Comparison of ENCODE assay signal across 9 cellular contexts in the genomic region with DNA sequence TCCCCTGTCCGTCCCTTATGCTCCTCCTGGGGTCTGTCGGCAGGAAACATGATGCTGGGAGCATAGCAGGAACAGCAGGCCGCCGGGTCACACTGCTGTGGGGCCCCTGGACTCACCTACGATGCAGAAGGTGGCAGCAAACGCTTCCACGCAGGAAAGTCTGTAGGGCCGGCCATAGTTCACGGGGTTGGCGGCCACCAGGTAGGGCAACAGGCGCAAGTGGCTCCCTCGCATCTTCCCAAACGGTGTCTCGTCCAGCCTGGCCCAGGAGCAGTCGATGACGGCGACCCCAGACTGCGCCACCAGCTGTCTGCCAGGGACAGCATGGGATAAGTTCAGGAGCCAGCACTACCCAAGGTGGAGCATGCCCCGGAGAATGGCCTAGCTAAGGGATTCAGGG. TPM values are rescaled to one million over a fixed set of nuclear protein-coding genes. Genes with fewer than 3 reads are reported as not detected.
DNase-seq lines count a peak whose midpoint lies in the region; ATAC-seq and TF ChIP-seq lines count a peak whose summit lies in the region.
"Had no signal": no experiment of that assay in that cellular context is flagged by ENCODE, and none has a peak within 500 bp of the region (broad histone marks: within the 10 kb centered on the region; RNA-seq: fewer than 3 reads in every experiment).

No MANE protein-coding gene starts in this region.

- peaks cover 6% of the 10 kb centered on the region for H3K4me1 Mint-ChIP-seq in GM23338
- H3K4me1 Mint-ChIP-seq in glutamatergic neuron (ENCODE audit: low read depth, unreplicated experiment) = peaks cover 7% of the 10 kb centered on the region

- no peak overlapping the region for H2AFZ ChIP-seq in GM23338

- ATAC-seq in GM23338 = no peak

- peak overlapping the region; percentile 91 for H3K9ac ChIP-seq in skeletal muscle satellite cell (ENCODE audit: low read depth, low read length)

- H3K9me3 Mint-ChIP-seq in GM23338 (peaks cover 3% of the 10 kb centered on the region), glutamatergic neuron (ENCODE audit: unreplicated experiment) (peaks cover 30% of the 10 kb centered on the region)

- H3K9me3 ChIP-seq in WERI-Rb-1 (ENCODE audit: severe bottlenecking) (no peaks in the 10 kb centered on the region), skeletal muscle satellite cell (replicated peaks; ENCODE audit: low read length) (no peaks in the 10 kb centered on the region)

- DNase-seq in GM23338 (ENCODE audit: low spot score) (no peak), WERI-Rb-1 (no peak), glutamatergic neuron (no peak), EL (no peak), dermis blood vessel endothelial cell (no peak), NOMO-1 treated with dmso at 0.1 percent for 144 hours (lab: John Stamatoyannopoulos, UW; ENCODE audit: unreplicated experiment) (no peak)
- no peak for DNase-seq in activated CD4-positive, CD25-positive, alpha-beta regulatory T cell (lab: John Stamatoyannopoulos, UW)
- DNase-seq: NCI-H524 treated with DMSO at 0.1 percent for 48 hours had no signal

- TF ChIP-seq CTCF in GM23338 (conservative IDR thresholded peaks at IDR 0.05; ENCODE audit: low read depth in 2 of 2) = no peak
- TF ChIP-seq CTCF in WERI-Rb-1 (IDR thresholded peaks at IDR 0.05; ENCODE audit: low read depth, low read length) = no peak
- no peak for TF ChIP-seq CTCF in glutamatergic neuron (IDR thresholded peaks at IDR 0.05; ENCODE audit: partially characterized antibody, unreplicated experiment)

- H3K36me3 ChIP-seq in GM23338 (ENCODE audit: insufficient read depth) (no peaks in the 10 kb centered on the region; the same call in 1 of the 2 replicates), WERI-Rb-1 (peaks cover 24% of the 10 kb centered on the region), skeletal muscle satellite cell (ENCODE audit: insufficient read depth, low read length) (peaks cover 14% of the 10 kb centered on the region)

- H3K27me3 ChIP-seq in GM23338 (ENCODE audit: insufficient read depth) (no peaks in the 10 kb centered on the region), WERI-Rb-1 (ENCODE audit: insufficient read depth, low read depth, severe bottlenecking) (no peaks in the 10 kb centered on the region), skeletal muscle satellite cell (ENCODE audit: control insufficient read depth, insufficient read depth, low read length) (no peaks in the 10 kb centered on the region)

- H3K4me3 Mint-ChIP-seq in GM23338 (peak overlapping the region; percentile 81), glutamatergic neuron (ENCODE audit: unreplicated experiment) (peak overlapping the region; percentile 83)

- no peak overlapping the region for H3K27ac Mint-ChIP-seq in GM23338
- no peak overlapping the region for H3K27ac Mint-ChIP-seq in glutamatergic neuron (ENCODE audit: unreplicated experiment)

- H4K20me1 ChIP-seq in GM23338 (replicated peaks; ENCODE audit: insufficient read depth) = peaks cover 4% of the 10 kb centered on the region; the same call in 1 of the 2 replicates

- H3K4me2 ChIP-seq in GM23338 (peak overlapping the region; percentile 94), skeletal muscle satellite cell (ENCODE audit: low read length) (peak overlapping the region; percentile 84)

- peaks cover 28% of the 10 kb centered on the region for H3K27me3 Mint-ChIP-seq in GM23338 (ENCODE audit: insufficient read depth, low read depth, poor library complexity)
- H3K27me3 Mint-ChIP-seq in glutamatergic neuron (ENCODE audit: unreplicated experiment) = peaks cover 18% of the 10 kb centered on the region

- H3K4me3 ChIP-seq in GM23338 (peak overlapping the region; percentile 93), WERI-Rb-1 (ENCODE audit: low read depth, low read length) (peak overlapping the region; percentile 92), skeletal muscle satellite cell (ENCODE audit: low read length) (peak overlapping the region; percentile 90)

- H3K79me2 ChIP-seq in GM23338 (replicated peaks; ENCODE audit: insufficient read depth) = peaks cover 30% of the 10 kb centered on the region

- H3K36me3 Mint-ChIP-seq in GM23338 (ENCODE audit: low read depth) (peaks cover 4% of the 10 kb centered on the region; the same call in 2 of the 3 replicates), glutamatergic neuron (ENCODE audit: unreplicated experiment) (no peaks in the 10 kb centered on the region)

- no peaks in the 10 kb centered on the region; the same call in 1 of the 2 replicates for H3F3A ChIP-seq in GM23338 (replicated peaks; ENCODE audit: low read depth)

- H3K4me1 ChIP-seq in GM23338 (ENCODE audit: insufficient read depth) (peaks cover 7% of the 10 kb centered on the region; the same call in 1 of the 2 replicates), skeletal muscle satellite cell (ENCODE audit: control insufficient read depth, insufficient read depth, low read length) (peaks cover 15% of the 10 kb centered on the region)

- no peaks in the 10 kb centered on the region for H3K9me2 ChIP-seq in GM23338 (ENCODE audit: insufficient read depth)

- H3K27ac ChIP-seq in GM23338 (ENCODE audit: low read depth) = no peak overlapping the region
- no peak overlapping the region for H3K27ac ChIP-seq in WERI-Rb-1

TF ChIP-seq in GM23338, 12 proteins besides CTCF, POLR2A, EP300 and RAD21 (continues in another document):
- TF ChIP-seq, protein P1, sequence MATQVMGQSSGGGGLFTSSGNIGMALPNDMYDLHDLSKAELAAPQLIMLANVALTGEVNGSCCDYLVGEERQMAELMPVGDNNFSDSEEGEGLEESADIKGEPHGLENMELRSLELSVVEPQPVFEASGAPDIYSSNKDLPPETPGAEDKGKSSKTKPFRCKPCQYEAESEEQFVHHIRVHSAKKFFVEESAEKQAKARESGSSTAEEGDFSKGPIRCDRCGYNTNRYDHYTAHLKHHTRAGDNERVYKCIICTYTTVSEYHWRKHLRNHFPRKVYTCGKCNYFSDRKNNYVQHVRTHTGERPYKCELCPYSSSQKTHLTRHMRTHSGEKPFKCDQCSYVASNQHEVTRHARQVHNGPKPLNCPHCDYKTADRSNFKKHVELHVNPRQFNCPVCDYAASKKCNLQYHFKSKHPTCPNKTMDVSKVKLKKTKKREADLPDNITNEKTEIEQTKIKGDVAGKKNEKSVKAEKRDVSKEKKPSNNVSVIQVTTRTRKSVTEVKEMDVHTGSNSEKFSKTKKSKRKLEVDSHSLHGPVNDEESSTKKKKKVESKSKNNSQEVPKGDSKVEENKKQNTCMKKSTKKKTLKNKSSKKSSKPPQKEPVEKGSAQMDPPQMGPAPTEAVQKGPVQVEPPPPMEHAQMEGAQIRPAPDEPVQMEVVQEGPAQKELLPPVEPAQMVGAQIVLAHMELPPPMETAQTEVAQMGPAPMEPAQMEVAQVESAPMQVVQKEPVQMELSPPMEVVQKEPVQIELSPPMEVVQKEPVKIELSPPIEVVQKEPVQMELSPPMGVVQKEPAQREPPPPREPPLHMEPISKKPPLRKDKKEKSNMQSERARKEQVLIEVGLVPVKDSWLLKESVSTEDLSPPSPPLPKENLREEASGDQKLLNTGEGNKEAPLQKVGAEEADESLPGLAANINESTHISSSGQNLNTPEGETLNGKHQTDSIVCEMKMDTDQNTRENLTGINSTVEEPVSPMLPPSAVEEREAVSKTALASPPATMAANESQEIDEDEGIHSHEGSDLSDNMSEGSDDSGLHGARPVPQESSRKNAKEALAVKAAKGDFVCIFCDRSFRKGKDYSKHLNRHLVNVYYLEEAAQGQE (IDR thresholded peaks at IDR 0.05; ENCODE audit: unreplicated experiment) = no peak
- no peak for TF ChIP-seq EZH2phosphoT487 (IDR thresholded peaks at IDR 0.05; ENCODE audit: unreplicated experiment)
- TF ChIP-seq CREB1 (CRISPR knock-in tag; IDR thresholded peaks at IDR 0.05; ENCODE audit: low read depth) = no peak
- no peak for TF ChIP-seq NANOG (IDR thresholded peaks at IDR 0.05; ENCODE audit: borderline replicate concordance)
- no peak for TF ChIP-seq EZH2 (IDR thresholded peaks at IDR 0.05; ENCODE audit: low read depth, unreplicated experiment)
- TF ChIP-seq, protein P2, sequence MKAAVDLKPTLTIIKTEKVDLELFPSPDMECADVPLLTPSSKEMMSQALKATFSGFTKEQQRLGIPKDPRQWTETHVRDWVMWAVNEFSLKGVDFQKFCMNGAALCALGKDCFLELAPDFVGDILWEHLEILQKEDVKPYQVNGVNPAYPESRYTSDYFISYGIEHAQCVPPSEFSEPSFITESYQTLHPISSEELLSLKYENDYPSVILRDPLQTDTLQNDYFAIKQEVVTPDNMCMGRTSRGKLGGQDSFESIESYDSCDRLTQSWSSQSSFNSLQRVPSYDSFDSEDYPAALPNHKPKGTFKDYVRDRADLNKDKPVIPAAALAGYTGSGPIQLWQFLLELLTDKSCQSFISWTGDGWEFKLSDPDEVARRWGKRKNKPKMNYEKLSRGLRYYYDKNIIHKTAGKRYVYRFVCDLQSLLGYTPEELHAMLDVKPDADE (IDR thresholded peaks at IDR 0.05) = no peak
- TF ChIP-seq STAT1 (IDR thresholded peaks at IDR 0.05; ENCODE audit: unreplicated experiment) = no peak
- TF ChIP-seq JUNB (IDR thresholded peaks at IDR 0.05; ENCODE audit: unreplicated experiment) = no peak
- TF ChIP-seq ZNF114 (CRISPR knock-in tag; IDR thresholded peaks at IDR 0.05) = no peak
- no peak for TF ChIP-seq POLR2AphosphoS5 (IDR thresholded peaks at IDR 0.05; ENCODE audit: low read depth)

RNA-seq across cellular contexts. Expression of a gene that starts 1.0 kb away (rescaled TPM):
- 97.3 and 98.8 TPM in 2 replicates for total RNA-seq in GM23338 (2014; rRNA removed; shearing (Covaris generic))
- 54.1 and 58.5 TPM in 2 replicates for polyA plus RNA-seq in GM23338 (2016; fragmentation: Nextera tagmentation; extraction: Ambion mirVana)
- total RNA-seq in glutamatergic neuron (ENCODE audit: unreplicated experiment) (52.5 TPM), dermis blood vessel endothelial cell (75.9 and 97.2 TPM in 2 replicates)
- total RNA-seq in skeletal muscle satellite cell (2012; rRNA removed) = 48.7 and 60.5 TPM in 2 replicates

RNA-seq across cellular contexts. Expression of a gene that starts 1.0 kb away (rescaled TPM):
- total RNA-seq in GM23338 (2014; rRNA removed; shearing (Covaris generic)) = 9.2 and 23.3 TPM in 2 replicates
- polyA plus RNA-seq in GM23338 (2016; fragmentation: Nextera tagmentation; extraction: Ambion mirVana) = 39.1 and 41.0 TPM in 2 replicates
- total RNA-seq in glutamatergic neuron (ENCODE audit: unreplicated experiment) = 50.5 TPM
- total RNA-seq in skeletal muscle satellite cell (2012; rRNA removed) = 27.1 and 47.0 TPM in 2 replicates
- total RNA-seq in dermis blood vessel endothelial cell = 40.3 and 49.9 TPM in 2 replicates

RNA-seq across cellular contexts. Expression of a gene that starts 17.2 kb away (rescaled TPM):
- total RNA-seq in GM23338 (2014; rRNA removed; shearing (Covaris generic)) = 13.0 and 23.0 TPM in 2 replicates
- 4.2 and 5.2 TPM in 2 replicates for polyA plus RNA-seq in GM23338 (2016; fragmentation: Nextera tagmentation; extraction: Ambion mirVana)
- total RNA-seq in glutamatergic neuron (ENCODE audit: unreplicated experiment) (26.7 TPM), dermis blood vessel endothelial cell (1.3 and 1.4 TPM in 2 replicates)
- 1.1 TPM in 1 of 2 replicates, not detected in the other for total RNA-seq in skeletal muscle satellite cell (2012; rRNA removed)

RNA-seq across cellular contexts. Expression of a gene that starts 41.3 kb away (rescaled TPM):
- total RNA-seq in GM23338 (2014; rRNA removed; shearing (Covaris generic)) = 116 and 117 TPM in 2 replicates
- 216 and 220 TPM in 2 replicates for polyA plus RNA-seq in GM23338 (2016; fragmentation: Nextera tagmentation; extraction: Ambion mirVana)
- total RNA-seq in glutamatergic neuron (ENCODE audit: unreplicated experiment) (256 TPM), dermis blood vessel endothelial cell (58.7 and 77.9 TPM in 2 replicates)
- total RNA-seq in skeletal muscle satellite cell (2012; rRNA removed) = 61.9 and 64.4 TPM in 2 replicates
